In genomic region chr11:119317592-119318239, GRCh38 we compare ENCODE assay signal across 10 cellular contexts. TPM values are rescaled to one million over a fixed set of nuclear protein-coding genes. Genes with fewer than 3 reads are reported as not detected.
DNase-seq lines count a peak whose midpoint lies in the region; ATAC-seq, FAIRE-seq and TF ChIP-seq lines count a peak whose summit lies in the region.
"Had no signal": no experiment of that assay in that cellular context is flagged by ENCODE, and none has a peak within 500 bp of the region (broad histone marks: within the 10 kb centered on the region; RNA-seq: fewer than 3 reads in every experiment).

No MANE protein-coding gene starts in this region.

- no peak overlapping the region for H3K4me3 ChIP-seq in CD4-positive, CD25-positive, alpha-beta regulatory T cell (ENCODE audit: low read depth, low read length)
- H3K4me3 ChIP-seq in PC-9 (no peak overlapping the region), esophagus squamous epithelium (peak overlapping the region; percentile 48 to 82 (median 56)), psoas muscle (peak overlapping the region; percentile 77)

- no peak overlapping the region for H3K27ac Mint-ChIP-seq in CD4-positive, CD25-positive, alpha-beta regulatory T cell

- WGBS in esophagus squamous epithelium, 2 donors: 11 to 47% methylated on average over 2 to 3 of the region's 14 CpGs
- WGBS in psoas muscle, 3 donors: 56 to 57% (median 56%) methylated on average over 14 of the region's 14 CpGs

- H3K4me2 ChIP-seq in PC-9: peak overlapping the region; percentile 56

- H3K27me3 Mint-ChIP-seq in CD4-positive, CD25-positive, alpha-beta regulatory T cell: peaks cover 26% of the 10 kb centered on the region

- H3K4me3 Mint-ChIP-seq in CD4-positive, CD25-positive, alpha-beta regulatory T cell: peak overlapping the region in 3 of 4 donors; percentile 11 to 95 (median 71)

- no peak for DNase-seq in CD4-positive, CD25-positive, alpha-beta regulatory T cell
- DNase-seq in PC-9 (no peak), esophagus squamous epithelium (lab: John Stamatoyannopoulos, UW) (no peak), psoas muscle (no peak), GM19239 (ENCODE audit: insufficient read length, low spot score) (no peak), Kasumi-1 (lab: John Stamatoyannopoulos, UW) (no peak), amygdala (lab: John Stamatoyannopoulos, UW) (no peak)
- no peak for DNase-seq in activated CD8-positive, alpha-beta memory T cell treated with anti-CD3 and anti-CD28 coated beads, Interleukin-2, amount 50 U/mL, for 4 hours
- DNase-seq: NCI-H774 had no signal

- FAIRE-seq in GM19239 (lab: Jason Lieb, UNC): no peak

- H3K36me3 ChIP-seq in CD4-positive, CD25-positive, alpha-beta regulatory T cell (ENCODE audit: control insufficient read depth, insufficient read depth, low read length): no peaks in the 10 kb centered on the region
- H3K36me3 ChIP-seq in PC-9 (ENCODE audit: low read depth) (no peaks in the 10 kb centered on the region), esophagus squamous epithelium (peaks cover 0 to 4% (median 3%) of the 10 kb centered on the region in 3 donors), psoas muscle (ENCODE audit: insufficient read depth in 1 of 2, low read depth in 1 of 2) (peaks cover 2 to 13% of the 10 kb centered on the region in 2 donors)

- POLR2A ChIA-PET in PC-9 (lab: Charles Lee; ENCODE audit: unreplicated experiment): interaction anchor here (0.6 kb wide), 3 partner anchors 334 to 804 kb away, joined by 6 to 31 read pairs (median 14); no protein-coding TSS in a partner anchor

- peaks cover 4 to 49% (median 13%) of the 10 kb centered on the region in 4 donors for H3K4me1 Mint-ChIP-seq in CD4-positive, CD25-positive, alpha-beta regulatory T cell

- peak in 2 of 4 donors; percentile 30 to 32 for TF ChIP-seq POLR2A in esophagus squamous epithelium (IDR thresholded peaks at IDR 0.05)

- H3K27ac ChIP-seq in CD4-positive, CD25-positive, alpha-beta regulatory T cell (ENCODE audit: insufficient read depth, low read length, poor library complexity, severe bottlenecking): no peak overlapping the region
- H3K27ac ChIP-seq in PC-9 (no peak overlapping the region), esophagus squamous epithelium (peak overlapping the region; percentile 81 to 94 (median 90)), psoas muscle (peak overlapping the region; percentile 80)

- H3K27me3 ChIP-seq in CD4-positive, CD25-positive, alpha-beta regulatory T cell (ENCODE audit: control insufficient read depth, insufficient read depth, low read length): no peaks in the 10 kb centered on the region
- H3K27me3 ChIP-seq in PC-9 (ENCODE audit: insufficient read depth, low read depth) (peaks cover 20% of the 10 kb centered on the region), esophagus squamous epithelium (peaks cover 0 to 47% (median 3%) of the 10 kb centered on the region in 4 donors), psoas muscle (ENCODE audit: insufficient read depth in 3 of 3, low read length in 2 of 3) (no peaks in the 10 kb centered on the region)

- H3K9me2 ChIP-seq in PC-9 (ENCODE audit: insufficient read depth): no peaks in the 10 kb centered on the region

- intact Hi-C loops in PC-9 (cut with micrococcal nuclease; ENCODE audit: unreplicated experiment) (loop anchor here (5.0 kb wide), 3 partner anchors 110 to 405 kb away; partner anchors contain the start of genes CBL and DPAGT1), esophagus squamous epithelium (cut with DNase I) (no loop called here), psoas muscle (cut with DNase I) (loop anchor here in 1 of 2 donors (10.0 kb wide), 1 partner anchor 113 kb away; the partner anchor contains the start of gene CBL)

- H3K36me3 Mint-ChIP-seq in CD4-positive, CD25-positive, alpha-beta regulatory T cell: no peaks in the 10 kb centered on the region

- H4K20me1 ChIP-seq in PC-9 (ENCODE audit: insufficient read depth): no peaks in the 10 kb centered on the region

- TF ChIP-seq CTCF in PC-9 (conservative IDR thresholded peaks at IDR 0.05) (no peak), esophagus squamous epithelium (IDR thresholded peaks at IDR 0.05) (no peak), psoas muscle (IDR thresholded peaks at IDR 0.05) (no peak)

- peaks cover 62% of the 10 kb centered on the region for H3K4me1 ChIP-seq in CD4-positive, CD25-positive, alpha-beta regulatory T cell (ENCODE audit: control insufficient read depth, insufficient read depth, low read length, poor library complexity, severe bottlenecking)
- H3K4me1 ChIP-seq in PC-9 (replicated peaks; ENCODE audit: insufficient read depth) (peaks cover 44% of the 10 kb centered on the region), esophagus squamous epithelium (peaks cover 52 to 87% (median 64%) of the 10 kb centered on the region in 3 donors), psoas muscle (peaks cover 4% of the 10 kb centered on the region)

- TSS peak; percentile 21 for BruUV-seq in PC-9 (replicated peaks; lab: Mats Ljungman, UMichigan)

- no peak overlapping the region for H2AFZ ChIP-seq in PC-9

- CTCF ChIA-PET in PC-9 (lab: Charles Lee): interaction anchor here (0.6 to 0.9 kb wide), 3 partner anchors 149 to 256 kb away, joined by 3 to 5 read pairs (median 4); partner anchors contain the start of gene DPAGT1

- no peak for ATAC-seq in CD4-positive, CD25-positive, alpha-beta regulatory T cell (ENCODE audit: low read depth in 2 of 2)
- peak in 1 of 4 donors; percentile 46 for ATAC-seq in psoas muscle

- no peaks in the 10 kb centered on the region for H3K79me2 ChIP-seq in PC-9 (ENCODE audit: low read depth)

- peaks cover 23% of the 10 kb centered on the region; the same call in 1 of the 2 replicates for H3F3A ChIP-seq in PC-9 (ENCODE audit: insufficient read depth, low read depth)

- no peaks in the 10 kb centered on the region for H3K9me3 Mint-ChIP-seq in CD4-positive, CD25-positive, alpha-beta regulatory T cell

- H3K9me3 ChIP-seq in CD4-positive, CD25-positive, alpha-beta regulatory T cell (ENCODE audit: control insufficient read depth in 2 of 2, low read length in 2 of 2): no peaks in the 10 kb centered on the region
- H3K9me3 ChIP-seq in PC-9 (ENCODE audit: insufficient read depth, low read depth) (no peaks in the 10 kb centered on the region), esophagus squamous epithelium (no peaks in the 10 kb centered on the region), psoas muscle (no peaks in the 10 kb centered on the region)

RNA-seq across cellular contexts. Expression of gene MCAM, which starts 0.8 kb away (rescaled TPM):
- 10.1 TPM for total RNA-seq in CD4-positive, CD25-positive, alpha-beta regulatory T cell
- polyA plus RNA-seq in CD4-positive, CD25-positive, alpha-beta regulatory T cell: 1 to 10 TPM in 3 of 4 donors, under 1 TPM in 1; 0.37 to 1.6 (median 1.5) TPM
- total RNA-seq in PC-9 (2021) (38.8 and 54.5 TPM in 2 replicates), esophagus squamous epithelium (100 to 1,000 TPM in 2 of 4 donors, 10 to 100 TPM in 2; 20.8 to 169 (median 80.9) TPM), psoas muscle (10 to 100 TPM; 24.5 to 71.1 (median 43.6) TPM)
- 10 to 100 TPM; 15.4 to 27.4 (median 27.3) TPM for polyA plus RNA-seq in psoas muscle

RNA-seq across cellular contexts. Expression of gene RNF26, which starts 16.6 kb away (rescaled TPM):
- total RNA-seq in CD4-positive, CD25-positive, alpha-beta regulatory T cell: 21.0 TPM
- polyA plus RNA-seq in CD4-positive, CD25-positive, alpha-beta regulatory T cell: 10 to 100 TPM; 27.5 to 38.3 (median 37.4) TPM
- 55.0 and 64.3 TPM in 2 replicates for total RNA-seq in PC-9 (2021)
- total RNA-seq in esophagus squamous epithelium: 10 to 100 TPM; 10.5 to 17.9 (median 12.2) TPM
- total RNA-seq in psoas muscle: 1 to 10 TPM; 6.1 to 8.8 (median 7.5) TPM
- polyA plus RNA-seq in psoas muscle: 1 to 10 TPM; 5.8 to 8.9 (median 7.1) TPM

RNA-seq across cellular contexts. Expression of gene C1QTNF5, which starts 23.0 kb away (rescaled TPM):
- total RNA-seq in CD4-positive, CD25-positive, alpha-beta regulatory T cell: not detected
- polyA plus RNA-seq in CD4-positive, CD25-positive, alpha-beta regulatory T cell: not detected
- total RNA-seq in PC-9 (2021) (not detected in 2 replicates), esophagus squamous epithelium (10 to 100 TPM in 2 of 4 donors, 1 to 10 TPM in 2; 5.3 to 18.8 (median 10.3) TPM), psoas muscle (10 to 100 TPM in 1 of 4 donors, 1 to 10 TPM in 3; 5.3 to 11.6 (median 8.8) TPM)
- polyA plus RNA-seq in psoas muscle: 10 to 100 TPM in 1 of 3 donors, 1 to 10 TPM in 2; 3.2 to 12.0 (median 4.7) TPM

RNA-seq across cellular contexts. Expression of gene MFRP, which starts 28.8 kb away (rescaled TPM):
- not detected for total RNA-seq in CD4-positive, CD25-positive, alpha-beta regulatory T cell
- not detected for polyA plus RNA-seq in CD4-positive, CD25-positive, alpha-beta regulatory T cell
- total RNA-seq in PC-9 (2021) (not detected in 2 replicates), esophagus squamous epithelium (not detected), psoas muscle (not detected)
- under 1 TPM in 2 of 3 donors, not detected in 1; 0.01 to 0.05 TPM for polyA plus RNA-seq in psoas muscle
- total RNA-seq: renal cortical epithelial cell had no signal

Comparison
In these comparisons a context has a peak if more than half of its experiments do, and no peak if none do; other contexts are left out.
1. H3K27ac ChIP-seq: peak in esophagus squamous epithelium (4 of 4) and psoas muscle (single experiment); none in CD4-positive, CD25-positive, alpha-beta regulatory T cell (single experiment) and PC-9 (single experiment).
2. H3K4me3 ChIP-seq: peak in esophagus squamous epithelium (4 of 4) and psoas muscle (single experiment); none in CD4-positive, CD25-positive, alpha-beta regulatory T cell (single experiment) and PC-9 (single experiment).